Comparison of ENCODE assay signal across 8 cellular contexts in the genomic region with DNA sequence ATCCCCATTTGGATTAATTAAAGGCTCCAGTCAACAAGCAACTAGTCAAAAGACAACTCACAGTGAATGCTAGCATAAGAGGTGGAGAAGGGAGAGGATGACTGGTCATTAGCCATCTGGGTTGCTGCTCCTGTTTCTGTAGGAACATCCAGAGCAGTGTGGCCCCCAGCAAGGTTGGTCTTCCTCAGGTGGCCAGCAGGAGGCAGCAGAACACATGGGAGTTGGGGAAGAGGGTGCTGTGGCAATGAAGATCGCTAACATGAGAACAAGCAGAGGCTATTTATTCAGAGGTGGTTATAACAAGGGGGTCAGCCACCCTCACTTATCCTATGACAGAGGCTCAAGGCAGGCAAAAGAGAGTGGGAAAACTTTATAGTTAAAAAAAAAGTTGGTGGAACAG. TPM values are rescaled to one million over a fixed set of nuclear protein-coding genes. Genes with fewer than 3 reads are reported as not detected.
DNase-seq lines count a peak whose midpoint lies in the region; ATAC-seq and TF ChIP-seq lines count a peak whose summit lies in the region.

No MANE protein-coding gene starts in this region.

- no peak overlapping the region for H3K4me3 Mint-ChIP-seq in natural killer cell treated with Interleukin-12 subunit alpha and Interleukin-12 subunit beta and Interleukin-15 and Interleukin-18, amount 100 ng/mL, for 72 hours

- ATAC-seq in HG02763 (IDR thresholded peaks at IDR 0.05; ENCODE audit: unreplicated experiment) = peak; percentile 74
- peak; percentile 74 to 75 for ATAC-seq in natural killer cell treated with Interleukin-12 subunit alpha and Interleukin-12 subunit beta and Interleukin-15 and Interleukin-18, amount 100 ng/mL, for 72 hours

- H3K36me3 Mint-ChIP-seq in natural killer cell treated with Interleukin-12 subunit alpha and Interleukin-12 subunit beta and Interleukin-15 and Interleukin-18, amount 100 ng/mL, for 72 hours = no peaks in the 10 kb centered on the region

- H3K36me3 ChIP-seq in NT2/D1 (ENCODE audit: insufficient read depth, insufficient read length, low read length) = no peaks in the 10 kb centered on the region

- no peaks in the 10 kb centered on the region for H3K4me1 Mint-ChIP-seq in natural killer cell treated with Interleukin-12 subunit alpha and Interleukin-12 subunit beta and Interleukin-15 and Interleukin-18, amount 100 ng/mL, for 72 hours (ENCODE audit: low read depth in 2 of 2)

- DNase-seq in activated gamma-delta T cell treated with Interleukin-2 at 50 U/mL for 16 hours (peak; percentile 11), activated gamma-delta T cell (lab: John Stamatoyannopoulos, UW) (no peak), NT2/D1 (ENCODE audit: low read depth, low spot score) (peak; percentile 59), astrocyte of the cerebellum (ENCODE audit: low read depth) (no peak), NCI-H1105 treated with DMSO at 0.1 percent for 48 hours (lab: John Stamatoyannopoulos, UW) (no peak), hypothalamus (lab: John Stamatoyannopoulos, UW) (no peak)
- peak; percentile 76 for DNase-seq in natural killer cell treated with Interleukin-12 subunit alpha and Interleukin-12 subunit beta and Interleukin-15 and Interleukin-18, amount 100 ng/mL, for 72 hours (ENCODE audit: low spot score)

- H3K9ac ChIP-seq in NT2/D1 (ENCODE audit: insufficient read length, low read depth) = no peak overlapping the region

- H3K27ac Mint-ChIP-seq in natural killer cell treated with Interleukin-12 subunit alpha and Interleukin-12 subunit beta and Interleukin-15 and Interleukin-18, amount 100 ng/mL, for 72 hours = no peak overlapping the region

- TF ChIP-seq CTCF in astrocyte of the cerebellum (IDR thresholded peaks at IDR 0.05; ENCODE audit: low read depth, low read length, missing control alignments) = peak; percentile 24

- no peaks in the 10 kb centered on the region for H3K9me3 Mint-ChIP-seq in natural killer cell treated with Interleukin-12 subunit alpha and Interleukin-12 subunit beta and Interleukin-15 and Interleukin-18, amount 100 ng/mL, for 72 hours

- H3K27me3 ChIP-seq in NT2/D1 (ENCODE audit: insufficient read depth, insufficient read length) = no peaks in the 10 kb centered on the region

- H3K4me3 ChIP-seq in NT2/D1 (ENCODE audit: insufficient read length, low read depth) (no peak overlapping the region), astrocyte of the cerebellum (ENCODE audit: low read depth, low read length) (no peak overlapping the region)

- H3K27me3 Mint-ChIP-seq in natural killer cell treated with Interleukin-12 subunit alpha and Interleukin-12 subunit beta and Interleukin-15 and Interleukin-18, amount 100 ng/mL, for 72 hours = peaks cover 11 to 13% of the 10 kb centered on the region in 2 donors

- H3K4me1 ChIP-seq in NT2/D1 (ENCODE audit: insufficient read depth, insufficient read length) = no peaks in the 10 kb centered on the region

- in situ Hi-C loops in astrocyte of the cerebellum (cut with HindIII; ENCODE audit: low sequenced_read_pairs) = no loop called here

- H3K9me3 ChIP-seq in NT2/D1 (ENCODE audit: insufficient read depth, low read length) = no peaks in the 10 kb centered on the region

RNA-seq across cellular contexts. Expression of a gene that starts 21.3 kb away (rescaled TPM):
- total RNA-seq in natural killer cell treated with Interleukin-12 subunit alpha and Interleukin-12 subunit beta and Interleukin-15 and Interleukin-18, amount 100 ng/mL, for 72 hours = not detected

Comparison
In these comparisons a context has a peak if more than half of its experiments do, and no peak if none do; other contexts are left out.
1. DNase-seq: peak in activated gamma-delta T cell treated with Interleukin-2 at 50 U/mL for 16 hours (single experiment), NT2/D1 (single experiment) and natural killer cell treated with Interleukin-12 subunit alpha and Interleukin-12 subunit beta and Interleukin-15 and Interleukin-18, amount 100 ng/mL, for 72 hours (single experiment); none in activated gamma-delta T cell (single experiment), astrocyte of the cerebellum (single experiment), NCI-H1105 treated with DMSO at 0.1 percent for 48 hours (single experiment) and hypothalamus (0 of 51).